8 cellular contexts compared by ENCODE assay signal in the genomic region with DNA sequence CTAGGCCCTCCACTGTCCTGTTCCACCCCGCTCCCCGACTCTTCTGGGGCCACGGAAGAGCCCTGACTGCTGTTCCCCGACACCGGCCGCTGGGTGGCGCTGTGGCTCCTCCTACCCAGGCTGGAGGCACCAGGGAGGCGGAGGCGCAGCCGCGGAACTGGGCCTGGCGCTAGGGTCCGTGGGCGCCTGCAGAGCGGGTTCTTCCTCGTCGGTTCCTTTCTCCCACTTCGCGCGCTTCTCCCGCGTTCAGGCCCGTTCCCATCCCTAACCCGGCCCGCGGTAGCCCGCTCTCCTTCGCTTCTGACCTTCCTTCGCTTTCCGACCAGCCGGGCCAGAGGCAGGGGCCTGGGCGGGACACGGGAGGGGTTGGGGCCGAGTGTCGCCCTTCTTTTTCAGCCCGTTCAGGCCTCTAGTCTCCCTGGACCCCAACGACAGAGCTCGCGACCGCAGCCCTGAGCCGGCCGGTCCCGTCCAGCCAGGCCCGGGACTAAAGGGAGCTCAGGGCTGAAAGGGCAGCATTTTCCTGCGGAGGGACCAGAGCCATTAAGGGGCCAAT. TPM values are rescaled to one million over a fixed set of nuclear protein-coding genes. Genes with fewer than 3 reads are reported as not detected.
DNase-seq lines count a peak whose midpoint lies in the region; ATAC-seq, FAIRE-seq and TF ChIP-seq lines count a peak whose summit lies in the region.

No MANE protein-coding gene starts in this region.

- CTCF ChIA-PET in AG04450 (lab: Charles Lee): interaction anchor here (1.0 to 2.9 kb wide), 3 partner anchors 80 to 559 kb away, joined by 6 to 36 read pairs (median 7); no protein-coding TSS in a partner anchor

- FAIRE-seq in urothelium cell line (lab: Jason Lieb, UNC): no peak

- no peaks in the 10 kb centered on the region for H3K36me3 ChIP-seq in rectal smooth muscle tissue (ENCODE audit: control insufficient read depth, insufficient read depth, low read length)

- H3K4me3 ChIP-seq in AG04450 (ENCODE audit: low read depth, low read length) (peak overlapping the region; percentile 37), rectal smooth muscle tissue (ENCODE audit: low read length) (peak overlapping the region; percentile 45)

- DNase-seq in AG04450 (ENCODE audit: low read depth, low spot score) (peak; percentile 4), SKM-1 (lab: John Stamatoyannopoulos, UW; ENCODE audit: unreplicated experiment) (peak; percentile 8), left cardiac atrium (peak; percentile 78), urothelium cell line (ENCODE audit: low spot score) (peak; percentile 82)
- DNase-seq in activated naive CD8-positive, alpha-beta T cell treated with anti-CD3 and anti-CD28 coated beads, Interleukin-2, amount 50 U/mL, for 16 hours (ENCODE audit: low read depth, low spot score): peak; percentile 32

- H3K9ac ChIP-seq in rectal smooth muscle tissue (ENCODE audit: low read length): no peak overlapping the region

- intact Hi-C loops in left cardiac atrium (cut with DNase I): loop anchor here (5.0 to 10.0 kb wide), 4 partner anchors 79 to 559 kb away; a partner anchor contains a TSS

- H3K9me3 ChIP-seq in AG04450 (ENCODE audit: control insufficient read depth, insufficient read depth, low read length): no peaks in the 10 kb centered on the region

- peak; percentile 59 for ATAC-seq in GM18870 (IDR thresholded peaks at IDR 0.05; ENCODE audit: unreplicated experiment)
- peak; percentile 98 for ATAC-seq in HG03432 (IDR thresholded peaks at IDR 0.05; ENCODE audit: unreplicated experiment)
- peak; percentile 93 to 98 for ATAC-seq in left cardiac atrium

- H3K27me3 ChIP-seq in AG04450 (ENCODE audit: control insufficient read depth, insufficient read depth, low read length) (no peaks in the 10 kb centered on the region), rectal smooth muscle tissue (ENCODE audit: control insufficient read depth, insufficient read depth, low read length) (no peaks in the 10 kb centered on the region)

- no peaks in the 10 kb centered on the region for H3K4me1 ChIP-seq in rectal smooth muscle tissue (ENCODE audit: control insufficient read depth, insufficient read depth, low read length)

- H3K27ac ChIP-seq in AG04450 (ENCODE audit: low read depth, low read length) (no peak overlapping the region), rectal smooth muscle tissue (ENCODE audit: low read depth, low read length) (no peak overlapping the region)

- TF ChIP-seq CTCF in AG04450 (IDR thresholded peaks at IDR 0.05; ENCODE audit: low read depth, low read length): peak; percentile 64

- POLR2A ChIA-PET in AG04450 (lab: Yijun Ruan, JAX): no interaction called here

RNA-seq across cellular contexts. Expression of a gene that starts 34.3 kb away (rescaled TPM):
- polyA plus RNA-seq in AG04450 (2011; rRNA removed): not detected in 2 replicates
- not detected in 2 replicates for polyA minus RNA-seq in AG04450 (2011; rRNA and poly(A)+ RNA removed)
- total RNA-seq in left cardiac atrium: 10 to 100 TPM; 57.0 to 60.5 TPM

Comparison
In these comparisons a context has a peak if more than half of its experiments do, and no peak if none do; other contexts are left out.
1. DNase-seq: peak in every context shown above with its lines; median percentile 82 in urothelium cell line; 78 in left cardiac atrium; 32 in activated naive CD8-positive, alpha-beta T cell treated with anti-CD3 and anti-CD28 coated beads, Interleukin-2, amount 50 U/mL, for 16 hours; 8 in SKM-1; 4 in AG04450.